Comparison of ENCODE assay signal across 8 cellular contexts in genomic region chr7:155297517-155298287, GRCh38. TPM values are rescaled to one million over a fixed set of nuclear protein-coding genes. Genes with fewer than 3 reads are reported as not detected.
DNase-seq lines count a peak whose midpoint lies in the region; ATAC-seq, FAIRE-seq and TF ChIP-seq lines count a peak whose summit lies in the region.

Gene INSIG1 (plus strand): TSS chr7:155297878. CDS start chr7:155298286, 408 bp downstream.

- 0% methylated on average over 12 to 110 of the region's 111 CpGs; no CpG with 5 or more reads in 1 of the 4 donors for WGBS in adrenal gland, 4 donors
- 0 to 1% methylated on average over 83 to 111 of the region's 111 CpGs for WGBS in heart right ventricle, 2 donors

- peak; percentile 90 for DNase-seq in GM12892 (ENCODE audit: insufficient read length)
- peak; percentile 78 for DNase-seq in NCI-H1417 treated with DMSO at 0.1 percent for 48 hours (lab: John Stamatoyannopoulos, UW)
- peak; percentile 80 to 92 (median 85) for DNase-seq in T-helper 1 cell
- peak; percentile 89 to 96 (median 93) for DNase-seq in adrenal gland
- DNase-seq in heart right ventricle, result peak; percentile 89 to 94
- DNase-seq in pulmonary artery endothelial cell (ENCODE audit: low read depth, low spot score), result peak; percentile 67
- peak; percentile 85 for DNase-seq in urothelium cell line (ENCODE audit: low spot score)

- intact Hi-C loops in adrenal gland (cut with DNase I), result no loop called here
- intact Hi-C loops in heart right ventricle (cut with DNase I), result loop anchor here in 8 of 10 donors (1.0 to 10.0 kb wide), 13 partner anchors 38 to 370 kb away; partner anchors contain the start of gene PAXIP1 (in 4 of the 8)

- TF ChIP-seq POLR2A in GM12892 (IDR thresholded peaks at IDR 0.05; ENCODE audit: low read depth, low read length), result peak; percentile 91
- peak; percentile 96 for TF ChIP-seq POLR2A in adrenal gland (IDR thresholded peaks at IDR 0.05)

- TF ChIP-seq CTCF in adrenal gland (IDR thresholded peaks at IDR 0.05) (peak in 1 of 6 experiments; percentile 1), heart right ventricle (IDR thresholded peaks at IDR 0.05) (peak in 1 of 9 donors; percentile 4)

- peak within 1 kb of the TSS; percentile 87 to 98 (median 92) for H3K27ac ChIP-seq in adrenal gland
- H3K27ac ChIP-seq in heart right ventricle, result peak within 1 kb of the TSS; percentile 63 to 96 (median 94)

- H3K27me3 ChIP-seq in adrenal gland (no peaks in the 10 kb centered on the region), heart right ventricle (peaks cover 0 to 5% (median 0%) of the 10 kb centered on the region in 7 donors)

- ATAC-seq in HG02763 (IDR thresholded peaks at IDR 0.05; ENCODE audit: unreplicated experiment) (peak; percentile 67), heart right ventricle (peak; percentile 88 to 98 (median 94))

- peaks cover 21 to 33% of the 10 kb centered on the region in 2 donors for H3K4me1 ChIP-seq in adrenal gland (replicated peaks in 1 of 2)
- peaks cover 12 to 53% (median 31%) of the 10 kb centered on the region in 9 donors for H3K4me1 ChIP-seq in heart right ventricle

- H3K9me3 ChIP-seq in adrenal gland (replicated peaks in 1 of 3) (no peaks in the 10 kb centered on the region), heart right ventricle (no peaks in the 10 kb centered on the region)

- H3K36me3 ChIP-seq in adrenal gland (replicated peaks in 1 of 2) (no peaks in the 10 kb centered on the region), heart right ventricle (peaks cover 0 to 24% (median 0%) of the 10 kb centered on the region in 9 donors)

- peak within 1 kb of the TSS; percentile 37 to 89 (median 74) for H3K4me3 ChIP-seq in adrenal gland
- peak within 1 kb of the TSS; percentile 80 to 97 (median 91) for H3K4me3 ChIP-seq in heart right ventricle

- peak; percentile 95 for FAIRE-seq in GM12892 (lab: Jason Lieb, UNC)
- no peak for FAIRE-seq in urothelium cell line (lab: Jason Lieb, UNC)

RNA-seq across cellular contexts. Expression of gene INSIG1, which starts in this region (rescaled TPM):
- 72.0 TPM for polyA plus RNA-seq in GM12892 (2012; ENCODE audit: missing spikeins)
- total RNA-seq in adrenal gland, result 100 to 1,000 TPM in 1 of 8 donors, 10 to 100 TPM in 7; 23.8 to 234 (median 56.1) TPM
- 100 to 1,000 TPM in 1 of 3 donors, 10 to 100 TPM in 1, 1 to 10 TPM in 1; 9.9 to 203 (median 28.8) TPM for polyA plus RNA-seq in adrenal gland
- total RNA-seq in heart right ventricle, result 10 to 100 TPM in 7 of 10 donors, 1 to 10 TPM in 3; 5.9 to 16.3 (median 12.1) TPM
- 10 to 100 TPM in 1 of 2 donors, 1 to 10 TPM in 1; 6.7 to 13.1 TPM for polyA plus RNA-seq in heart right ventricle
- 109 and 120 TPM in 2 replicates for total RNA-seq in pulmonary artery endothelial cell

Comparison
In these comparisons a context has a peak if more than half of its experiments do, and no peak if none do; other contexts are left out.
1. Peak in every context shown above with its lines: DNase-seq, ATAC-seq, H3K4me3 ChIP-seq and H3K27ac ChIP-seq.
2. intact Hi-C loops: an anchor here in heart right ventricle (1.0 to 10.0 kb wide); none called in adrenal gland.